Comparison of ENCODE assay signal across 7 cellular contexts in the genomic region with DNA sequence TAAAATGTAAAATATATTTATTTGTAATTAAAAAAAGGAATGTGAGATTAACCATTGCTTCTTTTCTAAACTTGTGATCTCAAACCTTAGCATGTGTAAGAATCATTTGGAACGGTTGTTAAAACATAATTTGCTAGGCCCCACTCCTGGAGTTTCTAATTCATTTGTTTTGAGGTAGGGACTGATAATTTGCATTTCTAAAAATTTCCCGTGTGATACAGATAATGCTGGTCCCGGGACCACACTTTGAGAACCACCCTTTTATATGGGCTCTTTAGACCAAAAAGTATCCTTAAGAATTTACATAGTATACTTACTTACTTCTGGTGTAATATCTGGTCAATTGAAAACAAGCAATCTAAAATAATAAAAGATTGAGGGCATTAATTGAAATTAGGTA. TPM values are rescaled to one million over a fixed set of nuclear protein-coding genes. Genes with fewer than 3 reads are reported as not detected.
"Had no signal": no experiment of that assay in that cellular context is flagged by ENCODE, and none has a peak within 500 bp of the region (broad histone marks: within the 10 kb centered on the region; RNA-seq: fewer than 3 reads in every experiment).

No MANE protein-coding gene starts in this region.

- H3K4me2 ChIP-seq: GM23338 had no signal

- H2AFZ ChIP-seq: GM23338 had no signal

- DNase-seq: H9, HCEC 1CT, IMR-90, KG1 had no signal

- ATAC-seq: GM23338, K562 had no signal

- H3K4me3 ChIP-seq: GM23338, K562 had no signal

RNA-seq across cellular contexts. Expression of a gene that starts 10.9 kb away (rescaled TPM):
- total RNA-seq: HT-29, IMR-90 had no signal
